Comparison of ENCODE assay signal across 16 cellular contexts in the genomic region with DNA sequence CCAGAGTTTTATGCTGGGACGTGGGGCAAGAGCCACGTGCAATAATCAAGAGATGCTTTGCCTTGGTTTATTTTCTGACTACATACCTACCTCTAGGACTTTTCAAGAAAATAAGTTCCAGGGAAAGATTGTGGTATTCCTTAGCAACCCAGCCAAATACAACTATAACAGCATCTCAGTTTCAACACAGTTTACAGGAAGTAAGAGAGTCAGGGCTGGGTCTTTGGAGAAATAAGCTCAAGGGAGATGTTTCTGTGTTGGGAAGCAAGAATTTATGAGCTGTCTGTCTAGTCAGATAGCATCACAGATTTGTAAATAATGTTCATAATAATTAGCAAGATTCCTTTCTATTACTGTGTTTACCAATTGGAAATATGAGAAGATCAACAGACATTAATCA. TPM values are rescaled to one million over a fixed set of nuclear protein-coding genes. Genes with fewer than 3 reads are reported as not detected.
DNase-seq lines count a peak whose midpoint lies in the region; ATAC-seq and TF ChIP-seq lines count a peak whose summit lies in the region.
"Had no signal": no experiment of that assay in that cellular context is flagged by ENCODE, and none has a peak within 500 bp of the region (broad histone marks: within the 10 kb centered on the region; RNA-seq: fewer than 3 reads in every experiment).

No MANE protein-coding gene starts in this region.

- H3K4me3 Mint-ChIP-seq in T-helper 1 cell treated with Interleukin-12 subunit alpha and Interleukin-12 subunit beta and Interleukin-4 antibody, amounts not matched to agents 30 μg/mL and 1 μg/mL, for 36 hours = no peak overlapping the region
- peak overlapping the region; percentile 10 for H3K4me3 Mint-ChIP-seq in activated T-helper 17 cell treated with anti-CD3 and anti-CD28 coated beads, Interleukin-2, amount 50 U/mL, for 72 hours
- H3K4me3 Mint-ChIP-seq: activated T-cell treated with anti-CD3 and anti-CD28 coated beads, Interleukin-2, amount 50 U/mL, for 72 hours; H9; IgD-negative memory B cell; type B pancreatic cell had no signal

- H3K27me3 Mint-ChIP-seq in T-helper 1 cell treated with Interleukin-12 subunit alpha and Interleukin-12 subunit beta and Interleukin-4 antibody, amounts not matched to agents 30 μg/mL and 1 μg/mL, for 36 hours (ENCODE audit: low read depth) = no peaks in the 10 kb centered on the region
- no peaks in the 10 kb centered on the region for H3K27me3 Mint-ChIP-seq in activated T-helper 17 cell treated with anti-CD3 and anti-CD28 coated beads, Interleukin-2, amount 50 U/mL, for 72 hours
- H3K27me3 Mint-ChIP-seq: IgD-negative memory B cell, type B pancreatic cell had no signal

- H3K9me3 ChIP-seq in thoracic aorta = no peaks in the 10 kb centered on the region

- H3K4me3 ChIP-seq in fibroblast of pulmonary artery (replicated peaks; ENCODE audit: low read depth, low read length) (no peak overlapping the region), thoracic aorta (no peak overlapping the region)
- H3K4me3 ChIP-seq: skin epidermis had no signal

- peaks cover 68% of the 10 kb centered on the region for H3K4me1 Mint-ChIP-seq in T-helper 1 cell treated with Interleukin-12 subunit alpha and Interleukin-12 subunit beta and Interleukin-4 antibody, amounts not matched to agents 30 μg/mL and 1 μg/mL, for 36 hours (ENCODE audit: low read depth)
- peaks cover 50% of the 10 kb centered on the region for H3K4me1 Mint-ChIP-seq in activated T-helper 17 cell treated with anti-CD3 and anti-CD28 coated beads, Interleukin-2, amount 50 U/mL, for 72 hours

- peak overlapping the region; percentile 62 to 67 for H3K27ac ChIP-seq in thoracic aorta

- ATAC-seq in activated T-helper 17 cell treated with anti-CD3 and anti-CD28 coated beads, Interleukin-2, amount 50 U/mL, for 72 hours (replicated peaks) = no peak
- ATAC-seq in thoracic aorta (ENCODE audit: insufficient number of reproducible peaks, low FRiP score, low read depth) = peak; percentile 54
- ATAC-seq in GM18858 (IDR thresholded peaks at IDR 0.05; ENCODE audit: unreplicated experiment) = no peak
- ATAC-seq: activated T-cell treated with anti-CD3 and anti-CD28 coated beads, Interleukin-2, amount 50 U/mL, for 72 hours had no signal

- DNase-seq in T-helper 1 cell (no peak), fibroblast of pulmonary artery (ENCODE audit: low read depth) (peak; percentile 73), thoracic aorta (ENCODE audit: low spot score) (no peak), OCI-M1 (lab: John Stamatoyannopoulos, UW) (no peak)
- DNase-seq in stimulated activated CD4-positive, alpha-beta T cell treated with anti-CD3 and anti-CD28 coated beads, Interleukin-2, amount 100 ng/mL, for 24 hours = no peak
- DNase-seq: activated CD4-positive, alpha-beta T cell treated with anti-CD3 and anti-CD28 coated beads, Interleukin-2, amount 50 U/mL, for 48 hours; activated T-cell treated with anti-CD3 and anti-CD28 coated beads, Interleukin-2, amount 50 U/mL, for 72 hours; H9; NCI-H2227 treated with DMSO at 0.1 percent for 48 hours; nucleus accumbens had no signal

- no peaks in the 10 kb centered on the region for H3K36me3 ChIP-seq in thoracic aorta

- no peaks in the 10 kb centered on the region for H3K27me3 ChIP-seq in thoracic aorta (replicated peaks; ENCODE audit: insufficient read depth)

- TF ChIP-seq CTCF in fibroblast of pulmonary artery (IDR thresholded peaks at IDR 0.05; ENCODE audit: low read length, missing control alignments) (no peak), thoracic aorta (IDR thresholded peaks at IDR 0.05) (peak; percentile 23)

- no peaks in the 10 kb centered on the region for H3K9me3 Mint-ChIP-seq in T-helper 1 cell treated with Interleukin-12 subunit alpha and Interleukin-12 subunit beta and Interleukin-4 antibody, amounts not matched to agents 30 μg/mL and 1 μg/mL, for 36 hours
- no peaks in the 10 kb centered on the region for H3K9me3 Mint-ChIP-seq in activated T-helper 17 cell treated with anti-CD3 and anti-CD28 coated beads, Interleukin-2, amount 50 U/mL, for 72 hours
- H3K9me3 Mint-ChIP-seq: activated T-cell treated with anti-CD3 and anti-CD28 coated beads, Interleukin-2, amount 50 U/mL, for 72 hours; H9; IgD-negative memory B cell; type B pancreatic cell had no signal

- H3K36me3 Mint-ChIP-seq in T-helper 1 cell treated with Interleukin-12 subunit alpha and Interleukin-12 subunit beta and Interleukin-4 antibody, amounts not matched to agents 30 μg/mL and 1 μg/mL, for 36 hours (ENCODE audit: low read depth) = peaks cover 17% of the 10 kb centered on the region
- H3K36me3 Mint-ChIP-seq in activated T-helper 17 cell treated with anti-CD3 and anti-CD28 coated beads, Interleukin-2, amount 50 U/mL, for 72 hours (ENCODE audit: low read depth) = peaks cover 5% of the 10 kb centered on the region
- H3K36me3 Mint-ChIP-seq: type B pancreatic cell had no signal

- peaks cover 37 to 85% of the 10 kb centered on the region in 2 donors for H3K4me1 ChIP-seq in thoracic aorta (ENCODE audit: control insufficient read depth in 1 of 2, low read depth in 2 of 2)

- peak overlapping the region; percentile 49 for H3K27ac Mint-ChIP-seq in T-helper 1 cell treated with Interleukin-12 subunit alpha and Interleukin-12 subunit beta and Interleukin-4 antibody, amounts not matched to agents 30 μg/mL and 1 μg/mL, for 36 hours
- H3K27ac Mint-ChIP-seq in activated T-helper 17 cell treated with anti-CD3 and anti-CD28 coated beads, Interleukin-2, amount 50 U/mL, for 72 hours = peak overlapping the region; percentile 42
- H3K27ac Mint-ChIP-seq: activated T-cell treated with anti-CD3 and anti-CD28 coated beads, Interleukin-2, amount 50 U/mL, for 72 hours; H9; type B pancreatic cell had no signal

RNA-seq across cellular contexts. Expression of gene MAP3K5, which starts 35.1 kb away (rescaled TPM):
- total RNA-seq in activated T-helper 17 cell treated with anti-CD3 and anti-CD28 coated beads, Interleukin-2, amount 50 U/mL, for 72 hours = 10 to 100 TPM; 13.8 to 20.1 TPM
- total RNA-seq in thoracic aorta = 100 to 1,000 TPM in 1 of 2 donors, 10 to 100 TPM in 1; 73.6 to 101 TPM
